14 cellular contexts compared by ENCODE assay signal in genomic region chr15:80659375-80659774, GRCh38. TPM values are rescaled to one million over a fixed set of nuclear protein-coding genes. Genes with fewer than 3 reads are reported as not detected.
A peak's percentile ranks its signal among the peaks of the same experiment; 100 is the strongest.
DNase-seq lines count a peak whose midpoint lies in the region; ATAC-seq lines count a peak whose summit lies in the region.
"Had no signal": no experiment of that assay in that cellular context is flagged by ENCODE, and none has a peak within 500 bp of the region (broad histone marks: within the 10 kb centered on the region; RNA-seq: fewer than 3 reads in every experiment).

No MANE protein-coding gene starts in this region.

- H3K27ac Mint-ChIP-seq in activated T-cell treated with anti-CD3 and anti-CD28 coated beads, Interleukin-2, amount 50 U/mL, for 72 hours = no peak overlapping the region

- intact Hi-C loops in left colon (cut with DNase I, micrococcal nuclease) = no loop called here

- H3K9me3 Mint-ChIP-seq in activated T-cell treated with anti-CD3 and anti-CD28 coated beads, Interleukin-2, amount 50 U/mL, for 72 hours = peaks cover 0 to 3% of the 10 kb centered on the region in 2 donors

- no peaks in the 10 kb centered on the region for H3K36me3 Mint-ChIP-seq in activated T-cell treated with anti-CD3 and anti-CD28 coated beads, Interleukin-2, amount 50 U/mL, for 72 hours (ENCODE audit: insufficient read depth in 2 of 2)

- peak overlapping the region; percentile 32 for H3K27ac ChIP-seq in epithelial cell of prostate
- H3K27ac ChIP-seq: BLaER1 treated with 17β-estradiol and CSF1 and Interleukin-3, amounts not matched to agents 10 nM and 100 nM; SJSA1 had no signal

- H3K4me1 Mint-ChIP-seq in activated T-cell treated with anti-CD3 and anti-CD28 coated beads, Interleukin-2, amount 50 U/mL, for 72 hours (ENCODE audit: low read depth) = no peaks in the 10 kb centered on the region

- H3K27me3 Mint-ChIP-seq in activated T-cell treated with anti-CD3 and anti-CD28 coated beads, Interleukin-2, amount 50 U/mL, for 72 hours (ENCODE audit: low read depth) = peaks cover 32% of the 10 kb centered on the region

- DNase-seq in Daoy (ENCODE audit: low read depth) (peak; percentile 59), M059J (ENCODE audit: low read depth) (peak; percentile 41), epithelial cell of prostate (ENCODE audit: low read depth, low spot score) (no peak), left colon (no peak), NCI-H1092 (lab: John Stamatoyannopoulos, UW) (no peak), middle frontal gyrus (ENCODE audit: extremely low spot score, low spot score) (no peak), GM03348 (ENCODE audit: low spot score) (no peak)
- DNase-seq in activated T-cell treated with anti-CD3 and anti-CD28 coated beads, Interleukin-2, amount 50 U/mL, for 72 hours = no peak
- DNase-seq: DMS 273 treated with DMSO at 0.1 percent for 48 hours; NCI-H1105 treated with DMSO at 0.1 percent for 48 hours; NCI-H187 treated with DMSO at 0.1 percent for 48 hours; NK-92 treated with Interleukin-12 subunit alpha and Interleukin-12 subunit beta, amount 100 ng/mL, for 24 hours had no signal

- H3K4me3 Mint-ChIP-seq in activated T-cell treated with anti-CD3 and anti-CD28 coated beads, Interleukin-2, amount 50 U/mL, for 72 hours = no peak overlapping the region

- ATAC-seq in left colon = peak; percentile 72
- ATAC-seq in activated T-cell treated with anti-CD3 and anti-CD28 coated beads, Interleukin-2, amount 50 U/mL, for 72 hours (replicated peaks in 1 of 2) = no peak

RNA-seq across cellular contexts. Expression of gene ABHD17C, which starts 35.7 kb away (rescaled TPM):
- 1.4 and 3.6 TPM in 2 replicates for total RNA-seq in Daoy (2014; rRNA removed; shearing (Covaris generic))
- 3.2 and 7.2 TPM in 2 replicates for total RNA-seq in M059J (2014; rRNA removed; shearing (Covaris generic))
- 100 to 1,000 TPM; 151 to 160 TPM for total RNA-seq in left colon
- 1 to 10 TPM; 7.0 to 9.1 TPM for total RNA-seq in activated T-cell treated with anti-CD3 and anti-CD28 coated beads, Interleukin-2, amount 50 U/mL, for 72 hours

Comparison
In these comparisons a context has a peak if more than half of its experiments do, and no peak if none do; other contexts are left out.
1. DNase-seq: peak in Daoy (single experiment) and M059J (single experiment); none in epithelial cell of prostate (single experiment), left colon (0 of 2), NCI-H1092 (single experiment), middle frontal gyrus (single experiment), activated T-cell treated with anti-CD3 and anti-CD28 coated beads, Interleukin-2, amount 50 U/mL, for 72 hours (0 of 2) and GM03348 (single experiment).
2. RNA of gene ABHD17C, which starts 35.7 kb away (total RNA-seq): 151 to 160 TPM in left colon; 7.0 to 9.1 TPM in activated T-cell treated with anti-CD3 and anti-CD28 coated beads, Interleukin-2, amount 50 U/mL, for 72 hours, 3.2 to 7.2 TPM in M059J and 1.4 to 3.6 TPM in Daoy; every median in the first group is over 10 times any median in the second.